ENCODE assay signal across 16 cellular contexts in the genomic region with DNA sequence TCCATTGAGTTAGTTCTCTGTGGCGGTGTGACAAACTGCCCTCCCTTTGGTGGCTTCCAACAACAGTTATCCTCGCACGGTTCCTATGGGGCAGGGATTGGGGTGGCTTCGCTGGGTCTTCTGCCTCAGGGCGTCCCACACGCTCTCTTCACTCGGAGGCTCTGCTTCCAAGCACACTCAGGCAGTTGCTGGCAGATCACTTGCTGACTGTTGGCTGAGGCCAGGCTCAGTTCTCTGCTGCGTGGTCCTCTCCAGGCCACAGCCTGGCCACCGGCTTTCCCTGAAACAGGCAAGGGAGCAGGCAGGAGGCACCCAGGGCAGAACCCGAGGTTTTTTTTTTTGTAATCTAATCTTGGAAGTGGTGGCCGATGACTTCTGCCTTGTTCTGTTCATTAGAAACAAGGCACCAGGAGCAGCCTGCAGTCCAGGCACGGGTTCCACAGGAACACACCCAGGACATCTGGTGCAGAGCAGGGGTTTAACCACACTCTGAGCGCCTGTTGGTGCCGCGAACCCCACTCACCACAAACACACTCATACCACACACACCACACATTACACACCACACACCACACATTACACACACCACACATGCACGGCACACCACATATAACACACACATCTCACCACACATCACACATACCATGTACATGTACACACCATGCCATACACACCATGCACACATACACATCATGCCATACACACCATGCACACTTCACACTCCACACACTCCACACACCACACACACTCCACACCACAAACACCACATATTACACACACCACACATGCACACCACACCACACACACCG.
DNase-seq lines count a peak whose midpoint lies in the region; ATAC-seq, FAIRE-seq and TF ChIP-seq lines count a peak whose summit lies in the region.
"Had no signal": no experiment of that assay in that cellular context is flagged by ENCODE, and none has a peak within 500 bp of the region (broad histone marks: within the 10 kb centered on the region; RNA-seq: fewer than 3 reads in every experiment).

No MANE protein-coding gene starts in this region.

- H3K4me1 Mint-ChIP-seq in activated T-cell treated with anti-CD3 and anti-CD28 coated beads, Interleukin-2, amount 50 U/mL, for 4 hours (ENCODE audit: low read depth): peaks cover 4% of the 10 kb centered on the region
- peaks cover 8% of the 10 kb centered on the region for H3K4me1 Mint-ChIP-seq in T-helper 17 cell

- intact Hi-C loops in upper lobe of right lung (cut with DNase I): no loop called here

- H3K4me3 Mint-ChIP-seq in activated T-cell treated with anti-CD3 and anti-CD28 coated beads, Interleukin-2, amount 50 U/mL, for 4 hours: no peak overlapping the region
- no peak overlapping the region for H3K4me3 Mint-ChIP-seq in T-helper 17 cell
- H3K4me3 Mint-ChIP-seq: activated CD4-positive, alpha-beta T cell treated with anti-CD3 and anti-CD28 coated beads for 36 hours; T-helper 1 cell treated with Interleukin-12 subunit alpha and Interleukin-12 subunit beta and Interleukin-4 antibody, amounts not matched to agents 30 μg/mL and 1 μg/mL, for 36 hours had no signal

- no peaks in the 10 kb centered on the region for H3K9me3 Mint-ChIP-seq in activated T-cell treated with anti-CD3 and anti-CD28 coated beads, Interleukin-2, amount 50 U/mL, for 4 hours
- H3K9me3 Mint-ChIP-seq: T-helper 1 cell treated with Interleukin-12 subunit alpha and Interleukin-12 subunit beta and Interleukin-4 antibody, amounts not matched to agents 30 μg/mL and 1 μg/mL, for 36 hours had no signal

- H3K79me1 ChIP-seq in H1 (ENCODE audit: low read depth, low read length): no peaks in the 10 kb centered on the region

- H3K14ac ChIP-seq in H1 (ENCODE audit: insufficient read length): no peak overlapping the region

- H3K27ac ChIP-seq in H1 (ENCODE audit: low read depth, low read length): no peak overlapping the region
- no peak overlapping the region for H3K27ac ChIP-seq in lung (ENCODE audit: low read depth in 1 of 2, low read length in 1 of 2)
- no peak overlapping the region for H3K27ac ChIP-seq in upper lobe of right lung
- H3K27ac ChIP-seq: KMS-11, RWPE1 had no signal

- peak overlapping the region; percentile 32 for H3K4ac ChIP-seq in H1 (replicated peaks; ENCODE audit: insufficient read length, low read depth, low read length)

- H3K4me2 ChIP-seq in H1 (ENCODE audit: insufficient read depth in 1 of 2, low read depth in 2 of 2, low read length in 2 of 2): no peak overlapping the region
- H3K4me2 ChIP-seq: KMS-11 had no signal

- peaks cover 0 to 5% of the 10 kb centered on the region in 2 experiments for H4K20me1 ChIP-seq in H1 (replicated peaks in 1 of 2; ENCODE audit: control insufficient read depth in 1 of 2, insufficient read depth in 2 of 2, low read length in 2 of 2)

- no peak for TF ChIP-seq EP300 in H1 (IDR thresholded peaks at IDR 0.05; ENCODE audit: borderline replicate concordance in 1 of 2, low read depth in 2 of 2, low read length in 2 of 2)

- POLR2A ChIA-PET in H1 (lab: Charles Lee; ENCODE audit: partially characterized antibody): no interaction called here

- H4K5ac ChIP-seq in H1 (ENCODE audit: insufficient read length, low read depth, low read length): no peak overlapping the region

- peak overlapping the region; percentile 89 for H2BK15ac ChIP-seq in H1 (ENCODE audit: low read length)

- no peak overlapping the region for H3K4me3 ChIP-seq in H1 (ENCODE audit: extremely low read depth in 1 of 4, insufficient read depth in 2 of 4, low read depth in 3 of 4, low read length in 4 of 4)
- no peak overlapping the region for H3K4me3 ChIP-seq in lung
- H3K4me3 ChIP-seq in upper lobe of right lung: no peak overlapping the region
- H3K4me3 ChIP-seq: vagina had no signal

- peak; percentile 52 for FAIRE-seq in H1 (lab: Jason Lieb, UNC)

- peaks cover 6% of the 10 kb centered on the region for H3K23me2 ChIP-seq in H1 (ENCODE audit: low read depth, low read length)

- H2BK20ac ChIP-seq in H1 (ENCODE audit: low read length): no peak overlapping the region

- H3K27ac Mint-ChIP-seq in T-helper 17 cell: no peak overlapping the region
- H3K27ac Mint-ChIP-seq: activated CD4-positive, alpha-beta T cell treated with anti-CD3 and anti-CD28 coated beads for 36 hours; T-helper 1 cell treated with Interleukin-12 subunit alpha and Interleukin-12 subunit beta and Interleukin-4 antibody, amounts not matched to agents 30 μg/mL and 1 μg/mL, for 36 hours had no signal

- H2AK5ac ChIP-seq in H1 (ENCODE audit: low read depth, low read length): peak overlapping the region; percentile 69; the same call in 1 of the 2 replicates

- ATAC-seq in activated T-cell treated with anti-CD3 and anti-CD28 coated beads, Interleukin-2, amount 50 U/mL, for 4 hours: no peak
- ATAC-seq in lung (ENCODE audit: insufficient read depth, low FRiP score) (no peak), upper lobe of right lung (no peak), T-helper 17 cell (no peak), omental fat pad (ENCODE audit: low FRiP score) (no peak)
- ATAC-seq: activated CD4-positive, alpha-beta T cell treated with anti-CD3 and anti-CD28 coated beads for 36 hours had no signal

- H2AFZ ChIP-seq in H1 (ENCODE audit: low read length): no peak overlapping the region

- no peaks in the 10 kb centered on the region for H3K4me1 ChIP-seq in H1 (replicated peaks in 1 of 4; ENCODE audit: control insufficient read depth in 3 of 4, insufficient read depth in 4 of 4, low read length in 3 of 4)
- H3K4me1 ChIP-seq in lung (ENCODE audit: control insufficient read depth in 2 of 2, insufficient read depth in 2 of 2, low read length in 2 of 2): no peaks in the 10 kb centered on the region
- no peaks in the 10 kb centered on the region for H3K4me1 ChIP-seq in upper lobe of right lung
- H3K4me1 ChIP-seq: vagina had no signal

- TF ChIP-seq POLR2A in H1 (IDR thresholded peaks at IDR 0.05; ENCODE audit: control extremely low read depth in 1 of 2, low read depth in 2 of 2, low read length in 2 of 2): no peak

- peak overlapping the region; percentile 96 for H3K56ac ChIP-seq in H1 (replicated peaks; ENCODE audit: insufficient read length, low read depth, low read length)

- H4K8ac ChIP-seq in H1 (ENCODE audit: extremely low read depth, insufficient read depth, low read length): no peak overlapping the region

- H3K9me3 ChIP-seq in H1 (ENCODE audit: insufficient read depth in 2 of 2, low read depth in 1 of 2, low read length in 1 of 2) (no peaks in the 10 kb centered on the region), lung (ENCODE audit: control insufficient read depth in 2 of 2, insufficient read depth in 1 of 2, low read length in 1 of 2) (peaks cover 0 to 2% of the 10 kb centered on the region in 2 donors), upper lobe of right lung (no peaks in the 10 kb centered on the region), T-helper 17 cell (ENCODE audit: control insufficient read depth, low read length, poor library complexity, severe bottlenecking) (no peaks in the 10 kb centered on the region)
- H3K9me3 ChIP-seq: vagina had no signal

- TF ChIP-seq CTCF in H1 (IDR thresholded peaks at IDR 0.05; ENCODE audit: control extremely low read depth in 1 of 3, insufficient read depth in 1 of 3, low read depth in 1 of 3, low read length in 3 of 3) (no peak), lung (IDR thresholded peaks at IDR 0.05; ENCODE audit: control extremely low read depth, extremely low read depth) (no peak), upper lobe of right lung (IDR thresholded peaks at IDR 0.05) (no peak), omental fat pad (IDR thresholded peaks at IDR 0.05) (no peak)

- DNase-seq in activated T-cell treated with anti-CD3 and anti-CD28 coated beads, Interleukin-2, amount 50 U/mL, for 48 hours: peak; percentile 16
- no peak for DNase-seq in activated T-cell treated with anti-CD3 and anti-CD28 coated beads, Interleukin-2, amount 50 U/mL, for 4 hours
- peak in 1 of 2 experiments; percentile 39 for DNase-seq in H1 (ENCODE audit: low read depth in 1 of 2, low spot score in 2 of 2)
- peak; percentile 22 for DNase-seq in lung (ENCODE audit: low spot score)
- peak; percentile 47 for DNase-seq in upper lobe of right lung
- no peak for DNase-seq in AG08396 (ENCODE audit: low spot score)
- no peak for DNase-seq in T-helper 17 cell
- no peak for DNase-seq in omental fat pad (ENCODE audit: low spot score)
- DNase-seq: activated CD4-positive, alpha-beta T cell treated with anti-CD3 and anti-CD28 coated beads for 36 hours; NCI-H1105 treated with DMSO at 0.1 percent for 48 hours; NCI-H2171 treated with DMSO at 0.1 percent for 48 hours; stimulated activated naive CD4-positive, alpha-beta T cell treated with Interleukin-2 at 50 U/mL for 16 hours had no signal

- H3K9ac ChIP-seq in H1 (replicated peaks in 1 of 4; ENCODE audit: extremely low read depth in 1 of 4, low read depth in 3 of 4, low read length in 3 of 4): no peak overlapping the region; a peak in 1 of 7 replicates
- H3K9ac ChIP-seq: KMS-11 had no signal

- H2BK5ac ChIP-seq in H1 (ENCODE audit: low read depth, low read length): 0 out of 2 replicates have a peak overlapping the region, but pooled peaks have one; percentile 11

- TF ChIP-seq RAD21 in H1 (IDR thresholded peaks at IDR 0.05 in 1 of 2, conservative IDR thresholded peaks at IDR 0.05 in 1 of 2; ENCODE audit: low read depth in 2 of 2, low read length in 2 of 2): no peak

- H3K18ac ChIP-seq in H1 (ENCODE audit: extremely low read depth, low read length): no peak overlapping the region

- peak overlapping the region; percentile 20 for H4K91ac ChIP-seq in H1 (replicated peaks; ENCODE audit: insufficient read length, low read length)

- no peaks in the 10 kb centered on the region for H3K79me2 ChIP-seq in H1 (ENCODE audit: control insufficient read depth in 1 of 2, insufficient read depth in 2 of 2, low read length in 2 of 2)

- CTCF ChIA-PET in H1 (lab: Charles Lee; ENCODE audit: partially characterized antibody): interaction anchor here (1.0 to 13.8 kb wide), 10 partner anchors 8 to 354 kb away, joined by 3 to 180 read pairs (median 10); no protein-coding TSS in a partner anchor

- no peak overlapping the region for H3K23ac ChIP-seq in H1 (ENCODE audit: insufficient read length)

- H3K36me3 ChIP-seq in H1 (ENCODE audit: control insufficient read depth in 2 of 4, insufficient read depth in 4 of 4, low read length in 3 of 4) (no peaks in the 10 kb centered on the region), lung (ENCODE audit: control insufficient read depth in 2 of 2, insufficient read depth in 2 of 2, low read length in 2 of 2) (no peaks in the 10 kb centered on the region), upper lobe of right lung (no peaks in the 10 kb centered on the region)
- H3K36me3 ChIP-seq: vagina had no signal

- no peaks in the 10 kb centered on the region for H3K36me3 Mint-ChIP-seq in activated T-cell treated with anti-CD3 and anti-CD28 coated beads, Interleukin-2, amount 50 U/mL, for 4 hours (ENCODE audit: insufficient read depth)
- H3K36me3 Mint-ChIP-seq in T-helper 17 cell (ENCODE audit: low read depth): peaks cover 6% of the 10 kb centered on the region

- no peaks in the 10 kb centered on the region for H3K27me3 Mint-ChIP-seq in activated T-cell treated with anti-CD3 and anti-CD28 coated beads, Interleukin-2, amount 50 U/mL, for 4 hours (ENCODE audit: low read depth)
- H3K27me3 Mint-ChIP-seq in T-helper 17 cell: peaks cover 14% of the 10 kb centered on the region

- no peak overlapping the region for H2BK120ac ChIP-seq in H1 (replicated peaks; ENCODE audit: low read depth, low read length)

- 93 to 100% methylated on average over 1 to 17 of the region's 17 CpGs for WGBS in H1 (ENCODE audit: extremely low coverage in 1 of 2, insufficient coverage in 1 of 2, insufficient read length in 1 of 2, insufficient replicate concordance in 2 of 2, low coverage in 1 of 2, low lambda C conversion rate in 2 of 2, missing lambda C conversion rate in 1 of 2), 2 experiments
- WGBS in lung, 2 donors: 63 to 74% methylated on average over 17 of the region's 17 CpGs

- H3K27me3 ChIP-seq in H1 (replicated peaks in 1 of 4; ENCODE audit: control insufficient read depth in 3 of 4, extremely low read depth in 1 of 4, insufficient read depth in 3 of 4, low read length in 3 of 4) (0 out of 7 replicates have a peak, but pooled peaks cover 0 to 2% (median 0%) of the 10 kb centered on the region in 4 experiments), lung (ENCODE audit: control insufficient read depth, insufficient read depth) (no peaks in the 10 kb centered on the region), upper lobe of right lung (no peaks in the 10 kb centered on the region)
- H3K27me3 ChIP-seq: vagina had no signal

- H2BK12ac ChIP-seq in H1 (ENCODE audit: low read depth, low read length): peak overlapping the region; percentile 76; the same call in 1 of the 2 replicates

Comparison
In these comparisons a context has a peak if more than half of its experiments do, and no peak if none do; other contexts are left out.
1. DNase-seq: peak in activated T-cell treated with anti-CD3 and anti-CD28 coated beads, Interleukin-2, amount 50 U/mL, for 48 hours (2 of 2), lung (single experiment) and upper lobe of right lung (single experiment); none in activated T-cell treated with anti-CD3 and anti-CD28 coated beads, Interleukin-2, amount 50 U/mL, for 4 hours (single experiment), AG08396 (single experiment), T-helper 17 cell (0 of 3) and omental fat pad (single experiment).